In the genomic region with DNA sequence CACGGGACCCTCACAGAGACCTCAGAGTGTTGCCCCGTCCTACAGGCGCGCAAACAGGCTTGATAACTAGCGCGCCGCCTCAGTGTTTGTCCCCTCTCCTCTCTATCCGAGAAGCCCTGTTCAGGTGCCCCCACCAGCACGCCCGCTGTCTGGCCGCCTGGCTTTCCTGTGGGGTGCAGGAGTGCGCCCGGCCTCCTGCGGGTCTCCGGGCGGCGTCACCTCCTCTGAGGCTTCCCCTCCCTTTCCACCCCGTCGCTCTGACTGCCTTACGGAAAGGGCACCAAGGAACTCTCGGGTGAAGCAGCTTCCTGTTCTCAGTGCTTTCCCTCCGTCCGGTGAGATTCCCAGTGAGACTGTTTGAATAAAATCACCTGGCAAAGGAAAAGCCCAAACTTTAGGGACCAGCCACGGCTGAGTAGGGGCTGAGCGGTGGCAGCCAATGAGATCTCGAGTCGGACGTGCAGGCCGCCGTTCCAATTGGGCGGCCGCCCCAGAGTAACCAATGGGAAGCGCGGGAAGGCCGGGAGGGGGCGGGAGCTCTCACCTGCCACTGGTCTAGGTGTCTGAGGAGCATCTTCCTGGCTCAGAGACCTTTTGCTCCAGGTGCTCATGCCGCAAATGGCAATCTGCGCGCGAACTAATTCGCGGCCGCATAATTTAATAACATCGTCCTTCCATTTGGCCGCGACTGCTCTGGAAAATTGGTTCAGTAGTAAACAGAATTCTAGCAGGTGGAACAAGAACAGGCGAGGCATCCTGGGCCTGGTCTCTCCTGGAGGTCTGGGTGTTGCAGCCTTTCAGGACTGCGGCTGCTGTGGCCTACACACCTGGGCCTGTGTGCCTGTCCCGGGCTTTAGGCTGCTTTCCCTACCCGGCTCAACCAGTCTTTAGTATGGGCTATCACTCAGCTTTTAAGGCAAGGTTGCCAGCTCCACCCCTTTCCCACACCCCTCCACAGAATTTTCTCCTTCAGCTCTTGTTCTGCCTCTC, we compare ENCODE assay signal across 8 cellular contexts. TPM values are rescaled to one million over a fixed set of nuclear protein-coding genes. Genes with fewer than 3 reads are reported as not detected.
DNase-seq lines count a peak whose midpoint lies in the region; ATAC-seq, FAIRE-seq and TF ChIP-seq lines count a peak whose summit lies in the region.
"Not testable (repeated sequence)": the region's sequence is repeated elsewhere in the genome, so short reads cannot be mapped to it uniquely, and the experiment has no call there.

A gene with protein sequence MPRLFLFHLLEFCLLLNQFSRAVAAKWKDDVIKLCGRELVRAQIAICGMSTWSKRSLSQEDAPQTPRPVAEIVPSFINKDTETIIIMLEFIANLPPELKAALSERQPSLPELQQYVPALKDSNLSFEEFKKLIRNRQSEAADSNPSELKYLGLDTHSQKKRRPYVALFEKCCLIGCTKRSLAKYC (minus strand): TSS at position 885 of the 990 bp plus-strand sequence. CDS start 130 bp downstream, at position 755.

- peak; percentile 99 for ATAC-seq in GM21381 (IDR thresholded peaks at IDR 0.05; ENCODE audit: unreplicated experiment)
- ATAC-seq in HG03060 (IDR thresholded peaks at IDR 0.05; ENCODE audit: low read depth, unreplicated experiment) = peak; percentile 70

- not testable (repeated sequence) for H3K27me3 Mint-ChIP-seq in dendritic cell treated with granulocyte-macrophage colony-stimulating factor and Interleukin-4, amounts not matched to agents 40 ng/mL and 50 ng/mL, for 4 days

- not testable (repeated sequence) for H3K27me3 ChIP-seq in GM06990 (replicated peaks; ENCODE audit: control insufficient read depth, insufficient read depth, low read length); small intestine (ENCODE audit: control insufficient read depth in 2 of 2, insufficient read depth in 2 of 2, low read length in 2 of 2)

- H3K4me3 Mint-ChIP-seq in dendritic cell treated with granulocyte-macrophage colony-stimulating factor and Interleukin-4, amounts not matched to agents 40 ng/mL and 50 ng/mL, for 4 days = peak within 1 kb of the TSS; percentile 6

- H3K9me3 ChIP-seq in small intestine (ENCODE audit: control insufficient read depth, low read depth) = not testable (repeated sequence)

- H3K9me3 Mint-ChIP-seq in dendritic cell treated with granulocyte-macrophage colony-stimulating factor and Interleukin-4, amounts not matched to agents 40 ng/mL and 50 ng/mL, for 4 days = not testable (repeated sequence)

- TF ChIP-seq CTCF in GM06990 (IDR thresholded peaks at IDR 0.05; ENCODE audit: insufficient read depth, low read length, poor library complexity, severe bottlenecking) = not testable (repeated sequence)

- not testable (repeated sequence) for H3K4me1 ChIP-seq in small intestine (ENCODE audit: control insufficient read depth in 2 of 2, insufficient read depth in 1 of 2, low read depth in 1 of 2, low read length in 1 of 2)

- H3K27ac Mint-ChIP-seq in dendritic cell treated with granulocyte-macrophage colony-stimulating factor and Interleukin-4, amounts not matched to agents 40 ng/mL and 50 ng/mL, for 4 days = not testable (repeated sequence)

- DNase-seq in GM06990 (ENCODE audit: extremely low read depth, insufficient read length) (peak; percentile 46), NCI-H1417 (lab: John Stamatoyannopoulos, UW) (peak in 2 of 3 experiments; percentile 45 to 49), left kidney (ENCODE audit: low read depth, low spot score) (peak; percentile 11), small intestine (peak; percentile 11)
- DNase-seq in activated CD4-positive, alpha-beta T cell treated with anti-CD3 and anti-CD28 coated beads, Interleukin-2, amount 50 U/mL, for 48 hours = peak; percentile 16 to 33

- not testable (repeated sequence) for H3K27ac ChIP-seq in small intestine (ENCODE audit: low read depth in 1 of 2, low read length in 1 of 2)

- not testable (repeated sequence) for H3K4me1 Mint-ChIP-seq in dendritic cell treated with granulocyte-macrophage colony-stimulating factor and Interleukin-4, amounts not matched to agents 40 ng/mL and 50 ng/mL, for 4 days (ENCODE audit: low read depth)

- not testable (repeated sequence) for H3K36me3 Mint-ChIP-seq in dendritic cell treated with granulocyte-macrophage colony-stimulating factor and Interleukin-4, amounts not matched to agents 40 ng/mL and 50 ng/mL, for 4 days (ENCODE audit: low read depth)

- H3K36me3 ChIP-seq in GM06990 (ENCODE audit: control insufficient read depth, insufficient read depth, low read length); small intestine (ENCODE audit: control insufficient read depth in 2 of 2, insufficient read depth in 2 of 2, low read length in 2 of 2): not testable (repeated sequence)

- intact Hi-C loops in dendritic cell treated with granulocyte-macrophage colony-stimulating factor and Interleukin-4, amounts not matched to agents 40 ng/mL and 50 ng/mL, for 4 days (cut with micrococcal nuclease) = not testable (repeated sequence)

- 9 to 14% (median 12%) methylated on average over 14 of the region's 50 CpGs for WGBS in small intestine, 3 donors

- peak within 1 kb of the TSS; percentile 17 for H3K4me3 ChIP-seq in GM06990 (replicated peaks; ENCODE audit: low read depth, low read length)
- not testable (repeated sequence) for H3K4me3 ChIP-seq in small intestine (ENCODE audit: low read depth in 1 of 2, low read length in 2 of 2)

- peak; percentile 97 for FAIRE-seq in small intestine (lab: Jason Lieb, UNC)

RNA-seq across cellular contexts. Expression of the gene that starts here (rescaled TPM):
- under 1 TPM in 1 of 3 donors, not detected in 2; 0.10 TPM for polyA plus RNA-seq in small intestine

Comparison
In these comparisons a context has a peak if more than half of its experiments do, and no peak if none do; other contexts are left out.
1. Peak in DNase-seq in small intestine; RNA of the gene not detected or under 1 TPM.